Comparison of ENCODE assay signal across 9 cellular contexts in genomic region chrX:48683411-48683982, GRCh38. TPM values are rescaled to one million over a fixed set of nuclear protein-coding genes. Genes with fewer than 3 reads are reported as not detected.
DNase-seq lines count a peak whose midpoint lies in the region; ATAC-seq, FAIRE-seq and TF ChIP-seq lines count a peak whose summit lies in the region.
"Had no signal": no experiment of that assay in that cellular context is flagged by ENCODE, and none has a peak within 500 bp of the region (broad histone marks: within the 10 kb centered on the region; RNA-seq: fewer than 3 reads in every experiment).

Gene WAS, plus strand, starts transcription at chrX:48683799. Its CDS starts 55 bp downstream, at chrX:48683854.

- H3K36me3 ChIP-seq in K562 (ENCODE audit: control insufficient read depth, insufficient read depth, low read length) (no peaks in the 10 kb centered on the region), hepatocyte (replicated peaks; ENCODE audit: insufficient read depth, low read depth) (no peaks in the 10 kb centered on the region)

- intact Hi-C loops in K562 (cut with micrococcal nuclease), result no loop called here

- peaks cover 17 to 20% of the 10 kb centered on the region in 2 experiments; a peak in 4 of 5 replicates for H3K4me1 ChIP-seq in K562 (replicated peaks in 1 of 2; ENCODE audit: control insufficient read depth in 2 of 2, insufficient read depth in 2 of 2, low read length in 2 of 2)
- no peaks in the 10 kb centered on the region for H3K4me1 ChIP-seq in hepatocyte (ENCODE audit: insufficient read depth)

- H3K4me3 ChIP-seq in K562 (peak within 1 kb of the TSS; percentile 31), hepatocyte (no peak within 1 kb of the TSS)

- ATAC-seq in GM21619 (IDR thresholded peaks at IDR 0.05; ENCODE audit: unreplicated experiment) (peak; percentile 91), K562 (peak; percentile 38; the same call in 2 of the 3 replicates)

- CTCF ChIA-PET in GM10248 (lab: Yijun Ruan, JAX) (no interaction called here), K562 (lab: Yijun Ruan, JAX; ENCODE audit: low intra/inter-chr PET ratio) (no interaction called here)

- peak within 1 kb of the TSS; percentile 35; the same call in 1 of the 3 replicates for H3K27ac ChIP-seq in K562 (ENCODE audit: extremely low read depth, low read depth, low read length)
- no peak within 1 kb of the TSS for H3K27ac ChIP-seq in hepatocyte

- POLR2A ChIA-PET in GM10248 (lab: Yijun Ruan, JAX) (no interaction called here), K562 (lab: Yijun Ruan, JAX) (interaction anchor here (0.6 kb wide), 1 partner anchor 521 kb away, joined by 3 read pairs; no protein-coding TSS in a partner anchor)

- H4K20me1 ChIP-seq in K562 (replicated peaks; ENCODE audit: control insufficient read depth, insufficient read depth, low read length), result no peaks in the 10 kb centered on the region
- H4K20me1 ChIP-seq in hepatocyte (ENCODE audit: insufficient read depth, poor library complexity, severe bottlenecking), result no peaks in the 10 kb centered on the region

- no peak for TF ChIP-seq RAD21 in K562 (CRISPR knock-in tag; conservative IDR thresholded peaks at IDR 0.05 in 1 of 2, IDR thresholded peaks at IDR 0.05 in 1 of 2)

- H3K9me3 ChIP-seq in K562 (replicated peaks; ENCODE audit: control insufficient read depth, insufficient read depth, low read depth, low read length) (no peaks in the 10 kb centered on the region), hepatocyte (ENCODE audit: low read depth) (no peaks in the 10 kb centered on the region)

- TF ChIP-seq EP300 in K562 (IDR thresholded peaks at IDR 0.05; ENCODE audit: low read length), result no peak

- no peaks in the 10 kb centered on the region for H3K27me3 ChIP-seq in K562 (ENCODE audit: control insufficient read depth in 2 of 2, insufficient read depth in 2 of 2, low read length in 2 of 2)
- H3K27me3 ChIP-seq in hepatocyte, result no peaks in the 10 kb centered on the region

- 48% methylated on average over 9 of the region's 13 CpGs for WGBS in K562 (ENCODE audit: insufficient coverage, low coverage, missing lambda C conversion rate)
- WGBS in hepatocyte (ENCODE audit: low lambda C conversion rate, missing lambda C conversion rate), result 88% methylated on average over 11 of the region's 13 CpGs

- DNase-seq in GM10248 (ENCODE audit: extremely low spot score) (peak; percentile 73), OCI-M1 (lab: John Stamatoyannopoulos, UW) (peak; percentile 84), K562 (ENCODE audit: extremely low read depth in 1 of 4, low spot score in 3 of 4) (no peak), hepatocyte (ENCODE audit: low spot score) (no peak), A172 (ENCODE audit: low spot score) (no peak), DMS79 (lab: John Stamatoyannopoulos, UW) (no peak)
- DNase-seq in stimulated activated CD4-positive, alpha-beta T cell treated with anti-CD3 and anti-CD28 coated beads, Interleukin-15, amount 100 ng/mL, for 24 hours, result peak; percentile 60

- H3K9me1 ChIP-seq in K562 (ENCODE audit: control insufficient read depth, insufficient read depth, low read length), result no peaks in the 10 kb centered on the region

- peak within 1 kb of the TSS; percentile 49 for H3K4me2 ChIP-seq in K562 (ENCODE audit: insufficient read depth, low read length)
- no peak within 1 kb of the TSS for H3K4me2 ChIP-seq in hepatocyte

- H3K79me2 ChIP-seq in K562 (ENCODE audit: control insufficient read depth, insufficient read depth, low read length), result no peaks in the 10 kb centered on the region; the same call in 2 of the 3 replicates
- H3K79me2 ChIP-seq in hepatocyte, result no peaks in the 10 kb centered on the region

- no TSS peak for BruUV-seq in K562 (replicated peaks; lab: Mats Ljungman, UMichigan)

- H3K9me2 ChIP-seq in hepatocyte (replicated peaks; ENCODE audit: insufficient read depth), result no peaks in the 10 kb centered on the region

- peak within 1 kb of the TSS; percentile 47 for H2AFZ ChIP-seq in K562 (ENCODE audit: low read depth, low read length)
- H2AFZ ChIP-seq in hepatocyte, result no peak within 1 kb of the TSS

- no peak for TF ChIP-seq POLR2A in K562 (conservative IDR thresholded peaks at IDR 0.05)

- peak within 1 kb of the TSS; percentile 7 to 80; a peak in 2 of 4 replicates for H3K9ac ChIP-seq in K562 (ENCODE audit: insufficient read depth in 1 of 2, low read depth in 2 of 2, low read length in 2 of 2)

- FAIRE-seq in K562 (lab: Jason Lieb, UNC), result no peak
- FAIRE-seq: astrocyte had no signal

- in situ Hi-C loops in K562 (cut with MboI), result no loop called here

- TF ChIP-seq CTCF in GM10248 (IDR thresholded peaks at IDR 0.05; ENCODE audit: control extremely low read depth, extremely low read depth, low read depth, missing control alignments) (no peak), K562 (IDR thresholded peaks at IDR 0.05 in 2 of 3, conservative IDR thresholded peaks at IDR 0.05 in 1 of 3; ENCODE audit: insufficient read depth in 2 of 3, low read depth in 1 of 3, low read length in 3 of 3) (no peak), hepatocyte (IDR thresholded peaks at IDR 0.05; ENCODE audit: poor library complexity) (no peak)

TF ChIP-seq in K562, 482 proteins besides CTCF, POLR2A, EP300 and RAD21 (continues in another document):
- TF ChIP-seq ZFX (CRISPR knock-in tag; IDR thresholded peaks at IDR 0.05) (peak; percentile 76), KLF13 (tag; IDR thresholded peaks at IDR 0.05; ENCODE audit: borderline replicate concordance, low read depth) (no peak), ZNF165 (CRISPR knock-in tag; IDR thresholded peaks at IDR 0.05; ENCODE audit: borderline replicate concordance) (no peak), GABPA (tag; conservative IDR thresholded peaks at IDR 0.05; ENCODE audit: low read depth) (peak; percentile 68), SIX5 (IDR thresholded peaks at IDR 0.05; ENCODE audit: borderline replicate concordance in 1 of 2, insufficient read depth in 1 of 2, low read depth in 1 of 2, low read length in 2 of 2) (no peak), FOXP4 (CRISPR knock-in tag; IDR thresholded peaks at IDR 0.05; ENCODE audit: borderline replicate concordance) (no peak), NR1H2 (CRISPR knock-in tag; IDR thresholded peaks at IDR 0.05) (no peak), ZNF175 (CRISPR knock-in tag; IDR thresholded peaks at IDR 0.05; ENCODE audit: low read depth) (no peak), ZNF41 (CRISPR knock-in tag; conservative IDR thresholded peaks at IDR 0.05) (peak; percentile 83; the same call in 1 of the 2 replicates), NR2C2 (CRISPR knock-in tag; IDR thresholded peaks at IDR 0.05) (0 out of 2 replicates have a peak, but pooled peaks have one; percentile 18), NR2C2 (tag; IDR thresholded peaks at IDR 0.05) (no peak), MLX (CRISPR knock-in tag; conservative IDR thresholded peaks at IDR 0.05) (no peak), CREB1 (IDR thresholded peaks at IDR 0.05) (no peak), CREB1 (CRISPR knock-in tag; IDR thresholded peaks at IDR 0.05) (no peak)

RNA-seq across cellular contexts. Expression of gene WAS, which starts in this region (rescaled TPM):
- total RNA-seq in K562 (2011; cell fraction: chromatin; rRNA removed; ENCODE audit: low replicate concordance), result 0.72 and 3.4 TPM in 2 replicates
- 2.2 and 2.8 TPM in 2 replicates for total RNA-seq in K562 (2011; cell fraction: nucleolus; rRNA removed)
- total RNA-seq in K562 (2011; cell fraction: nucleoplasm; rRNA removed), result 0.95 and 3.4 TPM in 2 replicates
- total RNA-seq in K562 (2014; rRNA removed) (8.8 and 9.7 TPM in 2 replicates), K562 (2014; rRNA removed; fragmentation: Illumina TruSeq; extraction: Trizol) (2.4 and 2.9 TPM in 2 replicates), K562 (2015; rRNA removed; fragmentation: Illumina TruSeq; extraction: Trizol) (5.9 and 7.9 TPM in 2 replicates), K562 (2021) (10.8 and 15.7 TPM in 2 replicates), hepatocyte (0.32 TPM in 1 of 2 replicates, not detected in the other)
- polyA plus RNA-seq in K562 (2011; rRNA removed) (1.2 and 20.4 TPM in 2 replicates), K562 (2014; fragmentation: Illumina TruSeq; extraction: Trizol) (16.1 and 17.7 TPM in 2 replicates), K562 (2014; fragmentation: Nextera tagmentation; extraction: Ambion mirVana) (under 1 TPM; 0.11 to 0.25 TPM), K562 (2014; rRNA removed) (3.8 and 4.3 TPM in 2 replicates), hepatocyte (0.73 and 2.4 TPM in 2 replicates)
- polyA plus RNA-seq in K562 (2011; cell fraction: cytosol; rRNA removed), result 2.1 and 14.4 TPM in 2 replicates
- 8.1 and 32.0 TPM in 2 replicates for polyA plus RNA-seq in K562 (2011; cell fraction: nucleus; rRNA removed)
- polyA plus RNA-seq in K562 (2012), result 15.0 and 38.9 TPM in 2 replicates
- 1.6 and 7.1 TPM in 2 replicates for polyA minus RNA-seq in K562 (2011; rRNA and poly(A)+ RNA removed)
- polyA minus RNA-seq in K562 (2011; cell fraction: cytosol; rRNA and poly(A)+ RNA removed), result 4.1 and 34.6 TPM in 2 replicates
- polyA minus RNA-seq in K562 (2011; cell fraction: nucleus; rRNA and poly(A)+ RNA removed), result 2.3 and 18.2 TPM in 2 replicates
- 0.62 and 3.6 TPM in 2 replicates for total RNA-seq in A172 (2014; rRNA removed; shearing (Covaris generic))

Comparison
In these comparisons a context has a peak if more than half of its experiments do, and no peak if none do; other contexts are left out.
1. DNase-seq: peak in GM10248 (single experiment), OCI-M1 (single experiment) and stimulated activated CD4-positive, alpha-beta T cell treated with anti-CD3 and anti-CD28 coated beads, Interleukin-15, amount 100 ng/mL, for 24 hours (single experiment); none in K562 (0 of 4), hepatocyte (single experiment), A172 (single experiment) and DMS79 (single experiment).